In the genomic region with DNA sequence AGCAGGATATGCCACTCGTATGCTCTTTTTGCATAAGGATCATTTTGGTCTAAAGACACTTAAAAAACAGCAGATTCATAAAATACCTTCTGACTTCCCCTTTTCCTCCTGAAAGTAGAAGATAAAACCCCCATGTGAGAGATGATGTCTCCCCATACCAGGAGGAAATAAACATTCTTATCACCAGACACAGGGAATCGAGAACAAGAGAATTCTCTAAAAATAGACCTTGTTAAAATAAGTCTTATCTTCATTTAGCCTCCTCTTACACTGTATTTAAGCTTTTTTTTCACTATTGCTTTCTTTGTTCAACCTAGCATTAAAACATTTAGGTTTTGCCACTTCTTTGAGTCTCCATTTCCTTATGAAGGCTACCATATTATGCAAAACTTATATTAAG, we compare ENCODE assay signal across 19 cellular contexts.
"Had no signal": no experiment of that assay in that cellular context is flagged by ENCODE, and none has a peak within 500 bp of the region (broad histone marks: within the 10 kb centered on the region; RNA-seq: fewer than 3 reads in every experiment).

No MANE protein-coding gene starts in this region.

- H3K27me3 ChIP-seq: foreskin keratinocyte, transverse colon had no signal

- ATAC-seq: left ventricle myocardium superior had no signal

- H3K4me3 ChIP-seq: coronary artery, skin epidermis, transverse colon had no signal

- DNase-seq: activated CD4-positive, alpha-beta T cell treated with anti-CD3 and anti-CD28 coated beads, Interleukin-2, amount 10 ng/mL, durations not matched to agents 24 days and 14 days; activated CD4-positive, CD25-positive, alpha-beta regulatory T cell; activated CD8-positive, alpha-beta memory T cell treated with anti-CD3 and anti-CD28 coated beads, Interleukin-2, amount 50 U/mL, for 48 hours; activated naive CD8-positive, alpha-beta T cell treated with anti-CD3 and anti-CD28 coated beads for 36 hours; amygdala; central memory CD4-positive, alpha-beta T cell; effector CD4-positive, alpha-beta T cell; glutamatergic neuron; kidney glomerular epithelial cell; left ventricle myocardium superior; nucleus accumbens; stimulated activated CD4-positive, alpha-beta T cell treated with anti-CD3 and anti-CD28 coated beads, Interleukin-4, amount 100 ng/mL, for 4 hours; stimulated activated CD8-positive, alpha-beta memory T cell treated with anti-CD3 and anti-CD28 coated beads, Interleukin-4, amount 100 ng/mL, for 48 hours; stimulated activated naive CD4-positive, alpha-beta T cell treated with Interleukin-2 at 50 U/mL for 16 hours; substantia nigra; transverse colon had no signal

- H3K9me3 ChIP-seq: transverse colon had no signal

- H3K4me1 ChIP-seq: foreskin keratinocyte, transverse colon had no signal

- H3K36me3 ChIP-seq: transverse colon had no signal

- H3K27ac ChIP-seq: coronary artery, foreskin keratinocyte, skin epidermis, transverse colon had no signal
